18 cellular contexts compared by ENCODE assay signal in genomic region chr18:60193780-60194179, GRCh38.
A peak's percentile ranks its signal among the peaks of the same experiment; 100 is the strongest.
DNase-seq lines count a peak whose midpoint lies in the region; ATAC-seq and TF ChIP-seq lines count a peak whose summit lies in the region.
"Had no signal": no experiment of that assay in that cellular context is flagged by ENCODE, and none has a peak within 500 bp of the region (broad histone marks: within the 10 kb centered on the region; RNA-seq: fewer than 3 reads in every experiment).

No MANE protein-coding gene starts in this region.

- in situ Hi-C loops in GM23248 (cut with MboI): no loop called here

- H3K27me3 Mint-ChIP-seq in GM23338 (ENCODE audit: insufficient read depth, low read depth, poor library complexity) (peaks cover 1% of the 10 kb centered on the region), WTC11 (ENCODE audit: low read depth) (no peaks in the 10 kb centered on the region)
- H3K27me3 Mint-ChIP-seq: CD4-positive, alpha-beta T cell; CD8-positive, alpha-beta memory T cell had no signal

- H3K4me3 Mint-ChIP-seq in GM23338 (no peak overlapping the region), WTC11 (no peak overlapping the region)
- H3K4me3 Mint-ChIP-seq: CD14-positive monocyte; CD4-positive, alpha-beta T cell; CD8-positive, alpha-beta memory T cell; HFFc6 had no signal

- H3K36me3 Mint-ChIP-seq in GM23338 (ENCODE audit: low read depth) (0 out of 3 replicates have a peak, but pooled peaks cover 3% of the 10 kb centered on the region), WTC11 (peaks cover 8% of the 10 kb centered on the region)
- H3K36me3 Mint-ChIP-seq: CD14-positive monocyte; CD8-positive, alpha-beta memory T cell had no signal

- intact Hi-C loops in posterior vena cava (cut with DNase I): no loop called here

- H3K79me2 ChIP-seq in GM23338 (replicated peaks; ENCODE audit: insufficient read depth) (no peaks in the 10 kb centered on the region), GM23248 (ENCODE audit: insufficient read depth) (no peaks in the 10 kb centered on the region)

- ATAC-seq in GM23338: peak; percentile 48; the same call in 2 of the 3 replicates
- peak; percentile 72 for ATAC-seq in WTC11

- peaks cover 8% of the 10 kb centered on the region; the same call in 1 of the 3 replicates for H3K9me3 Mint-ChIP-seq in GM23338
- peaks cover 19% of the 10 kb centered on the region for H3K9me3 Mint-ChIP-seq in WTC11
- H3K9me3 Mint-ChIP-seq: HFFc6 had no signal

- H3K4me1 Mint-ChIP-seq in GM23338 (peaks cover 26% of the 10 kb centered on the region), WTC11 (peaks cover 34% of the 10 kb centered on the region)
- H3K4me1 Mint-ChIP-seq: CD14-positive monocyte; CD8-positive, alpha-beta memory T cell had no signal

- DNase-seq in DMS 273 (lab: John Stamatoyannopoulos, UW; ENCODE audit: unreplicated experiment) (peak; percentile 6), DMS 273 treated with DMSO at 0.1 percent for 48 hours (lab: John Stamatoyannopoulos, UW) (no peak), GM23338 (ENCODE audit: low spot score) (peak; percentile 29), NCI-H526 (lab: John Stamatoyannopoulos, UW) (peak; percentile 92 to 94), WTC11 (ENCODE audit: low spot score) (no peak), posterior vena cava (ENCODE audit: low spot score) (no peak), Ammon's horn (ENCODE audit: low spot score) (no peak), GM23248 (no peak)
- DNase-seq: BE2C; CD4-positive, alpha-beta T cell; CD8-positive, alpha-beta memory T cell; DMS153; DND-41; HFFc6 had no signal

- CTCF ChIA-PET in WTC11 (lab: Charles Lee): interaction anchor here (0.7 to 1.8 kb wide), 2 partner anchors 22 to 198 kb away, joined by 3 to 4 read pairs; no protein-coding TSS in a partner anchor

- H3K27ac ChIP-seq in GM23338 (ENCODE audit: low read depth) (no peak overlapping the region), GM23248 (no peak overlapping the region)
- H3K27ac ChIP-seq: 22Rv1; BLaER1 treated with 17β-estradiol and CSF1 and Interleukin-3, amounts not matched to agents 10 nM and 100 nM had no signal

- H3K27me3 ChIP-seq in GM23338 (ENCODE audit: insufficient read depth): no peaks in the 10 kb centered on the region
- no peaks in the 10 kb centered on the region for H3K27me3 ChIP-seq in GM23248 (replicated peaks; ENCODE audit: insufficient read depth)
- H3K27me3 ChIP-seq: BE2C; BLaER1 treated with 17β-estradiol and CSF1 and Interleukin-3, amounts not matched to agents 10 nM and 100 nM had no signal

- H2AFZ ChIP-seq in GM23338 (no peak overlapping the region), GM23248 (no peak overlapping the region)

- 13 to 29% methylated on average over 1 of the region's 1 CpG for WGBS in GM23248 (ENCODE audit: low coverage in 1 of 2, low lambda C conversion rate in 2 of 2, missing lambda C conversion rate in 2 of 2), 2 experiments

- POLR2A ChIA-PET in WTC11 (lab: Charles Lee): no interaction called here

- H3K27ac Mint-ChIP-seq in GM23338: no peak overlapping the region
- H3K27ac Mint-ChIP-seq in WTC11: no peak overlapping the region
- H3K27ac Mint-ChIP-seq: CD14-positive monocyte; CD4-positive, alpha-beta T cell; CD8-positive, alpha-beta memory T cell; HFFc6 had no signal

- H4K20me1 ChIP-seq in GM23338 (replicated peaks; ENCODE audit: insufficient read depth): no peaks in the 10 kb centered on the region
- no peaks in the 10 kb centered on the region for H4K20me1 ChIP-seq in GM23248 (ENCODE audit: insufficient read depth)
- H4K20me1 ChIP-seq: BLaER1 treated with 17β-estradiol and CSF1 and Interleukin-3, amounts not matched to agents 10 nM and 100 nM had no signal

- H3K4me3 ChIP-seq in GM23338 (no peak overlapping the region), GM23248 (no peak overlapping the region)
- H3K4me3 ChIP-seq: BLaER1 treated with 17β-estradiol and CSF1 and Interleukin-3, amounts not matched to agents 10 nM and 100 nM; HAP-1 had no signal

- H3K4me2 ChIP-seq in GM23338 (peak overlapping the region; percentile 2; the same call in 1 of the 2 replicates), GM23248 (ENCODE audit: unreplicated experiment) (no peak overlapping the region)
- H3K4me2 ChIP-seq: BLaER1 treated with 17β-estradiol and CSF1 and Interleukin-3, amounts not matched to agents 10 nM and 100 nM had no signal

- H3K36me3 ChIP-seq in GM23338 (ENCODE audit: insufficient read depth): no peaks in the 10 kb centered on the region
- H3K36me3 ChIP-seq in GM23248 (ENCODE audit: low read depth): no peaks in the 10 kb centered on the region
- H3K36me3 ChIP-seq: BE2C; BLaER1 treated with 17β-estradiol and CSF1 and Interleukin-3, amounts not matched to agents 10 nM and 100 nM; HAP-1 had no signal

- H3F3A ChIP-seq in GM23338 (replicated peaks; ENCODE audit: low read depth) (no peaks in the 10 kb centered on the region), GM23248 (ENCODE audit: insufficient read depth) (no peaks in the 10 kb centered on the region)

- H3K9ac ChIP-seq in GM23248: no peak overlapping the region
- H3K9ac ChIP-seq: BLaER1 treated with 17β-estradiol and CSF1 and Interleukin-3, amounts not matched to agents 10 nM and 100 nM had no signal

- TF ChIP-seq CTCF in GM23338 (conservative IDR thresholded peaks at IDR 0.05; ENCODE audit: low read depth in 2 of 2) (no peak), WTC11 (IDR thresholded peaks at IDR 0.05) (no peak)

- H3K4me1 ChIP-seq in GM23338 (ENCODE audit: insufficient read depth): peaks cover 13% of the 10 kb centered on the region
- H3K4me1 ChIP-seq in GM23248 (ENCODE audit: insufficient read depth): peaks cover 5% of the 10 kb centered on the region; the same call in 1 of the 2 replicates
- H3K4me1 ChIP-seq: HAP-1 had no signal

- H3K9me2 ChIP-seq in GM23338 (ENCODE audit: insufficient read depth) (no peaks in the 10 kb centered on the region), GM23248 (ENCODE audit: insufficient read depth) (no peaks in the 10 kb centered on the region; the same call in 1 of the 2 replicates)

- no peaks in the 10 kb centered on the region for H3K9me3 ChIP-seq in GM23248 (ENCODE audit: low read depth)
- H3K9me3 ChIP-seq: BE2C; BLaER1 treated with 17β-estradiol and CSF1 and Interleukin-3, amounts not matched to agents 10 nM and 100 nM; HAP-1 had no signal

TF ChIP-seq in GM23338, 12 proteins besides CTCF, POLR2A, EP300 and RAD21 (continues in another document):
- TF ChIP-seq POLR2AphosphoS5 (IDR thresholded peaks at IDR 0.05; ENCODE audit: low read depth) (no peak), ETS1 (IDR thresholded peaks at IDR 0.05) (no peak), ZNF331 (CRISPR knock-in tag; IDR thresholded peaks at IDR 0.05; ENCODE audit: low read depth) (no peak), EZH2 (IDR thresholded peaks at IDR 0.05; ENCODE audit: low read depth, unreplicated experiment) (no peak), EZH2phosphoT487 (IDR thresholded peaks at IDR 0.05; ENCODE audit: unreplicated experiment) (no peak), NANOG (IDR thresholded peaks at IDR 0.05; ENCODE audit: borderline replicate concordance) (no peak), STAT1 (IDR thresholded peaks at IDR 0.05; ENCODE audit: unreplicated experiment) (no peak), ZNF114 (CRISPR knock-in tag; IDR thresholded peaks at IDR 0.05) (no peak)

TF ChIP-seq in WTC11, 78 proteins besides CTCF, POLR2A, EP300 and RAD21 (continues in another document):
- TF ChIP-seq, protein P1, sequence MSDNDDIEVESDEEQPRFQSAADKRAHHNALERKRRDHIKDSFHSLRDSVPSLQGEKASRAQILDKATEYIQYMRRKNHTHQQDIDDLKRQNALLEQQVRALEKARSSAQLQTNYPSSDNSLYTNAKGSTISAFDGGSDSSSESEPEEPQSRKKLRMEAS (CRISPR knock-in tag; IDR thresholded peaks at IDR 0.05): no peak
- TF ChIP-seq, protein P2, sequence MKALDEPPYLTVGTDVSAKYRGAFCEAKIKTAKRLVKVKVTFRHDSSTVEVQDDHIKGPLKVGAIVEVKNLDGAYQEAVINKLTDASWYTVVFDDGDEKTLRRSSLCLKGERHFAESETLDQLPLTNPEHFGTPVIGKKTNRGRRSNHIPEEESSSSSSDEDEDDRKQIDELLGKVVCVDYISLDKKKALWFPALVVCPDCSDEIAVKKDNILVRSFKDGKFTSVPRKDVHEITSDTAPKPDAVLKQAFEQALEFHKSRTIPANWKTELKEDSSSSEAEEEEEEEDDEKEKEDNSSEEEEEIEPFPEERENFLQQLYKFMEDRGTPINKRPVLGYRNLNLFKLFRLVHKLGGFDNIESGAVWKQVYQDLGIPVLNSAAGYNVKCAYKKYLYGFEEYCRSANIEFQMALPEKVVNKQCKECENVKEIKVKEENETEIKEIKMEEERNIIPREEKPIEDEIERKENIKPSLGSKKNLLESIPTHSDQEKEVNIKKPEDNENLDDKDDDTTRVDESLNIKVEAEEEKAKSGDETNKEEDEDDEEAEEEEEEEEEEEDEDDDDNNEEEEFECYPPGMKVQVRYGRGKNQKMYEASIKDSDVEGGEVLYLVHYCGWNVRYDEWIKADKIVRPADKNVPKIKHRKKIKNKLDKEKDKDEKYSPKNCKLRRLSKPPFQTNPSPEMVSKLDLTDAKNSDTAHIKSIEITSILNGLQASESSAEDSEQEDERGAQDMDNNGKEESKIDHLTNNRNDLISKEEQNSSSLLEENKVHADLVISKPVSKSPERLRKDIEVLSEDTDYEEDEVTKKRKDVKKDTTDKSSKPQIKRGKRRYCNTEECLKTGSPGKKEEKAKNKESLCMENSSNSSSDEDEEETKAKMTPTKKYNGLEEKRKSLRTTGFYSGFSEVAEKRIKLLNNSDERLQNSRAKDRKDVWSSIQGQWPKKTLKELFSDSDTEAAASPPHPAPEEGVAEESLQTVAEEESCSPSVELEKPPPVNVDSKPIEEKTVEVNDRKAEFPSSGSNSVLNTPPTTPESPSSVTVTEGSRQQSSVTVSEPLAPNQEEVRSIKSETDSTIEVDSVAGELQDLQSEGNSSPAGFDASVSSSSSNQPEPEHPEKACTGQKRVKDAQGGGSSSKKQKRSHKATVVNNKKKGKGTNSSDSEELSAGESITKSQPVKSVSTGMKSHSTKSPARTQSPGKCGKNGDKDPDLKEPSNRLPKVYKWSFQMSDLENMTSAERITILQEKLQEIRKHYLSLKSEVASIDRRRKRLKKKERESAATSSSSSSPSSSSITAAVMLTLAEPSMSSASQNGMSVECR (CRISPR knock-in tag; IDR thresholded peaks at IDR 0.05; ENCODE audit: borderline replicate concordance): no peak
- no peak for TF ChIP-seq ZNF121 (CRISPR knock-in tag; IDR thresholded peaks at IDR 0.05)
- TF ChIP-seq ZNF263 (CRISPR knock-in tag; IDR thresholded peaks at IDR 0.05; ENCODE audit: low read depth): no peak
- TF ChIP-seq JAZF1 (CRISPR knock-in tag; IDR thresholded peaks at IDR 0.05): no peak
- no peak for TF ChIP-seq JUN (CRISPR knock-in tag; IDR thresholded peaks at IDR 0.05)

Comparison
In these comparisons a context has a peak if more than half of its experiments do, and no peak if none do; other contexts are left out.
1. DNase-seq: peak in DMS 273 (single experiment), GM23338 (single experiment) and NCI-H526 (2 of 2); none in DMS 273 treated with DMSO at 0.1 percent for 48 hours (single experiment), WTC11 (single experiment), posterior vena cava (single experiment), Ammon's horn (single experiment) and GM23248 (single experiment).